1 cellular context compared by ENCODE assay signal in the genomic region with DNA sequence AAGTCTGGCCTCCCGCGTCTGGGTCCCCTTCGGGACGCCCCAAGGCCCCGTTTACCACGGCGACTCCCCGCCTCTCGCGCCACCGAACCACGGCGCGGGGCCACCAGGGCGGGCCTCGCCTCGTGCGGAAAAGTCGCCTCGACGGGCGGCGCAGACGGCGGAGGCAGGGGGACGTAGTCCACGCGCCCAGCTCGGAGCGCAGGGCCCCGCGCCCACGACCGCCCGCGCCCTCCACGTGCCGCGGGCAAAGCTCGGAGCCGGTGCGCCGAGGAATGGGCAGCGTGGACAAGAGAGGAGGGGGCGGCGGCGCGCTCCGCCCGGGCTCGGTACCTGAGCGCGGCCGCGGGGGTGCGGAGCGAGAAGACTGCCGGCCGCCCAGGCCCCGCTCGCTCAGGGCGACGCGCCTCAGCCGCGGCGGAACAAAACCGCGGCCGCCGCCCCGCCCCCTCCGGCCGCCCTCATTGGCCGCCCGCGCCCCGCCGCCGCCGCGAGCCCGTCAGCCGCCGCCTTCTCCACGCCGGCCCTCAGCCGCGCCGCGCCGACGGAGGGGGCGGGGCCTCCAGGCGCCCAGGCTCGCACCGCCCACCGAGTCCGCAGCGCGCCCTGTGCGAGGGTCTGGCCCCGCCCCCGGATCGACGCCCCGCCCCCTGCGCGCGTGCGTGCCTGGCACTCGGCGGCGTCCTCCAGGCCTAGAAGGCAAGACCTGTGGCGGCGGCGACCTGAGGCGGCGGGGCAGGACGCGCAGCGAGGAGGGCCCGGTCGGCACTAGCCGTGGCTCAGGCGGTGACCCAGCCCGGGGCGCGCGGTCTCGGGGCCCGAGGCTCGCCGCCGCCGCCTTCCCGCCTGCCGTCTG.
TF ChIP-seq lines count a peak whose summit lies in the region.

A gene with protein sequence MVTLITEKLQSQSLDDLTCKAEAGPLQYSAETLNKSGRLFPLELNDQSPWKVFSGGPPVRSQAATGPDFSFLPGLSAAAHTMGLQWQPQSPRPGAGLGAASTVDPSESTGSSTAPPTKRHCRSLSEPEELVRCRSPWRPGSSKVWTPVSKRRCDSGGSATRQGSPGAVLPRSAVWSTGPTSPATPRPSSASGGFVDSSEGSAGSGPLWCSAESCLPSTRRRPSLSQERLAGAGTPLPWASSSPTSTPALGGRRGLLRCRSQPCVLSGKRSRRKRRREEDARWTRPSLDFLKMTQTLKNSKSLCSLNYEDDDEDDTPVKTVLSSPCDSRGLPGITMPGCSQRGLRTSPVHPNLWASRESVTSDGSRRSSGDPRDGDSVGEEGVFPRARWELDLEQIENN (minus strand): TSS at position 411 of the 853 bp plus-strand sequence. CDS start 15,572 bp downstream, outside the sequence.

TF ChIP-seq in HepG2, 621 proteins besides CTCF, POLR2A, EP300 and RAD21 (continued from another document and continues in another):
- TF ChIP-seq, protein P1, sequence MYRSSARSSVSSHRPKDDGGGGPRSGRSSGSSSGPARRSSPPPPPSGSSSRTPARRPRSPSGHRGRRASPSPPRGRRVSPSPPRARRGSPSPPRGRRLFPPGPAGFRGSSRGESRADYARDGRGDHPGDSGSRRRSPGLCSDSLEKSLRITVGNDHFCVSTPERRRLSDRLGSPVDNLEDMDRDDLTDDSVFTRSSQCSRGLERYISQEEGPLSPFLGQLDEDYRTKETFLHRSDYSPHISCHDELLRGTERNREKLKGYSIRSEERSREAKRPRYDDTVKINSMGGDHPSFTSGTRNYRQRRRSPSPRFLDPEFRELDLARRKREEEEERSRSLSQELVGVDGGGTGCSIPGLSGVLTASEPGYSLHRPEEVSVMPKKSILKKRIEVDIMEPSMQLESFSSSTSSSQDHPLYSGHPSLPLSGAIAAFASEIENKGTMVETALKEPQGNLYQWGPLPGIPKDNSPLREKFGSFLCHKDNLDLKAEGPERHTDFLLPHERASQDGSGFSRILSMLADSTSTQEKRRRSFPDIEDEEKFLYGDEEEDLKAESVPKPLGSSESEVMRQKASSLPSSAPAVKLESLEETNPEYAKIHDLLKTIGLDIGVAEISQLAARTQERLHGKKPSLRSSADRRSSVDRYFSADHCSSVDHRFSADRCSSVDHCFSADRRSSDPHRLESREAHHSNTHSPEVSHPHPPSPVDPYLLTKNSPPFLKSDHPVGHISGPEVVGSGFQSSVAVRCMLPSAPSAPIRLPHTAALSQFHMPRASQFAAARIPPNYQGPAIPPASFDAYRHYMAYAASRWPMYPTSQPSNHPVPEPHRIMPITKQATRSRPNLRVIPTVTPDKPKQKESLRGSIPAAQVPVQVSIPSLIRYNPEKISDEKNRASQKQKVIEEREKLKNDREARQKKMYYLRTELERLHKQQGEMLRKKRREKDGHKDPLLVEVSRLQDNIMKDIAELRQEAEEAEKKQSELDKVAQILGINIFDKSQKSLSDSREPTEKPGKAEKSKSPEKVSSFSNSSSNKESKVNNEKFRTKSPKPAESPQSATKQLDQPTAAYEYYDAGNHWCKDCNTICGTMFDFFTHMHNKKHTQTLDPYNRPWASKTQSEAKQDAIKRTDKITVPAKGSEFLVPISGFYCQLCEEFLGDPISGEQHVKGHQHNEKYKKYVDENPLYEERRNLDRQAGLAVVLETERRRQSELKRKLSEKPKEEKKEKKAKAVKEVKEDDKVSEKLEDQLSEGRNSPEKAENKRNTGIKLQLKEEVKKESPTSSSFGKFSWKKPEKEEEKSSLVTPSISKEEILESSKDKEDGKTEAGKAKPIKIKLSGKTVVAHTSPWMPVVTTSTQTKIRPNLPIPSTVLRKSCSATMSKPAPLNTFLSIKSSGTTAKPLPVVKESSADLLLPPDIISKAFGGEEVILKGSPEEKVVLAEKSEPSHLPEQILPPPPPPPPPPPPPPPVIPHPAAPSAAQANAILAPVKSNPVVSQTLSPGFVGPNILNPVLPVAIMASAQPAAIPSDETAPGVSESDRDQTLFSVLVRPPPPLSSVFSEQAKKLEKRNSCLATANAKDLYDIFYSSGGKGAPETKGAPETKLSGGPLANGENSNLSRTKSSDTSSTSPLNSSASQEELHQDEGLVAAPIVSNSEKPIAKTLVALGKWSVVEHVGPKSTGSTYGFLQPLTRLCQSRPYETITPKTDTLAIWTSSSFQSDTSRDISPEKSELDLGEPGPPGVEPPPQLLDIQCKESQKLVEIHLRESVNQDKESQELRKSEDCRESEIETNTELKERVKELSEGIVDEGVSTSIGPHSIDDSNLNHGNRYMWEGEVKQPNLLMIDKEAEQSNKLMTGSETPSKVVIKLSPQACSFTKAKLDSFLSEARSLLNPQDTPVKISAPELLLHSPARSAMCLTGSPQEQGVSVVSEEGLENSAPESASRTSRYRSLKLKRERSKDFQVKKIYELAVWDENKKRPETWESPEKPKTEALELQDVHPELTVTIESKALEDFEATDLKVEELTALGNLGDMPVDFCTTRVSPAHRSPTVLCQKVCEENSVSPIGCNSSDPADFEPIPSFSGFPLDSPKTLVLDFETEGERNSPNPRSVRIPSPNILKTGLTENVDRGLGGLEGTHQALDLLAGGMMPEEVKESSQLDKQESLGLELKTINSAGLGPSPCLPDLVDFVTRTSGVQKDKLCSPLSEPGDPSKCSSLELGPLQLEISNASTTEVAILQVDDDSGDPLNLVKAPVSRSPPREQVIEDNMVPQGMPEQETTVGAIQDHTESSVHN (CRISPR knock-in tag; IDR thresholded peaks at IDR 0.05) = no peak
- TF ChIP-seq HIVEP1 (CRISPR knock-in tag; IDR thresholded peaks at IDR 0.05) (no peak), KLF6 (CRISPR knock-in tag; IDR thresholded peaks at IDR 0.05) (no peak), TBX2 (CRISPR knock-in tag; IDR thresholded peaks at IDR 0.05; ENCODE audit: borderline replicate concordance) (peak; percentile 31; the same call in 1 of the 2 replicates), ZNF446 (CRISPR knock-in tag; IDR thresholded peaks at IDR 0.05) (0 out of 2 replicates have a peak, but pooled peaks have one; percentile 53), ZMAT3 (CRISPR knock-in tag; conservative IDR thresholded peaks at IDR 0.05) (no peak), ZNF333 (CRISPR knock-in tag; IDR thresholded peaks at IDR 0.05; ENCODE audit: borderline replicate concordance) (no peak), SAFB2 (CRISPR knock-in tag; IDR thresholded peaks at IDR 0.05; ENCODE audit: borderline replicate concordance, low read depth) (0 out of 2 replicates have a peak, but pooled peaks have one; percentile 54), ZNF10 (CRISPR knock-in tag; IDR thresholded peaks at IDR 0.05; ENCODE audit: borderline replicate concordance, low read depth) (no peak), ZNF567 (CRISPR knock-in tag; IDR thresholded peaks at IDR 0.05; ENCODE audit: borderline replicate concordance) (no peak), ZNF839 (CRISPR knock-in tag; IDR thresholded peaks at IDR 0.05; ENCODE audit: borderline replicate concordance) (no peak), RELA (CRISPR knock-in tag; IDR thresholded peaks at IDR 0.05) (0 out of 2 replicates have a peak, but pooled peaks have one; percentile 35), RNF2 (conservative IDR thresholded peaks at IDR 0.05; ENCODE audit: low read depth) (peak; percentile 89), ZNF34 (CRISPR knock-in tag; IDR thresholded peaks at IDR 0.05; ENCODE audit: borderline replicate concordance) (no peak), ZNF552 (CRISPR knock-in tag; IDR thresholded peaks at IDR 0.05; ENCODE audit: borderline replicate concordance) (no peak), ZNF790 (CRISPR knock-in tag; IDR thresholded peaks at IDR 0.05; ENCODE audit: borderline replicate concordance) (no peak)
- TF ChIP-seq, protein P2, sequence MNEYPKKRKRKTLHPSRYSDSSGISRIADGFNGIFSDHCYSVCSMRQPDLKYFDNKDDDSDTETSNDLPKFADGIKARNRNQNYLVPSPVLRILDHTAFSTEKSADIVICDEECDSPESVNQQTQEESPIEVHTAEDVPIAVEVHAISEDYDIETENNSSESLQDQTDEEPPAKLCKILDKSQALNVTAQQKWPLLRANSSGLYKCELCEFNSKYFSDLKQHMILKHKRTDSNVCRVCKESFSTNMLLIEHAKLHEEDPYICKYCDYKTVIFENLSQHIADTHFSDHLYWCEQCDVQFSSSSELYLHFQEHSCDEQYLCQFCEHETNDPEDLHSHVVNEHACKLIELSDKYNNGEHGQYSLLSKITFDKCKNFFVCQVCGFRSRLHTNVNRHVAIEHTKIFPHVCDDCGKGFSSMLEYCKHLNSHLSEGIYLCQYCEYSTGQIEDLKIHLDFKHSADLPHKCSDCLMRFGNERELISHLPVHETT (CRISPR knock-in tag; conservative IDR thresholded peaks at IDR 0.05) = no peak; the same call in 1 of the 2 replicates
- TF ChIP-seq, protein P3, sequence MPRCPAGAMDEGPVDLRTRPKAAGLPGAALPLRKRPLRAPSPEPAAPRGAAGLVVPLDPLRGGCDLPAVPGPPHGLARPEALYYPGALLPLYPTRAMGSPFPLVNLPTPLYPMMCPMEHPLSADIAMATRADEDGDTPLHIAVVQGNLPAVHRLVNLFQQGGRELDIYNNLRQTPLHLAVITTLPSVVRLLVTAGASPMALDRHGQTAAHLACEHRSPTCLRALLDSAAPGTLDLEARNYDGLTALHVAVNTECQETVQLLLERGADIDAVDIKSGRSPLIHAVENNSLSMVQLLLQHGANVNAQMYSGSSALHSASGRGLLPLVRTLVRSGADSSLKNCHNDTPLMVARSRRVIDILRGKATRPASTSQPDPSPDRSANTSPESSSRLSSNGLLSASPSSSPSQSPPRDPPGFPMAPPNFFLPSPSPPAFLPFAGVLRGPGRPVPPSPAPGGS (CRISPR knock-in tag; IDR thresholded peaks at IDR 0.05) = peak; percentile 23; the same call in 1 of the 2 replicates
- TF ChIP-seq, protein P4, sequence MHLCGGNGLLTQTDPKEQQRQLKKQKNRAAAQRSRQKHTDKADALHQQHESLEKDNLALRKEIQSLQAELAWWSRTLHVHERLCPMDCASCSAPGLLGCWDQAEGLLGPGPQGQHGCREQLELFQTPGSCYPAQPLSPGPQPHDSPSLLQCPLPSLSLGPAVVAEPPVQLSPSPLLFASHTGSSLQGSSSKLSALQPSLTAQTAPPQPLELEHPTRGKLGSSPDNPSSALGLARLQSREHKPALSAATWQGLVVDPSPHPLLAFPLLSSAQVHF (CRISPR knock-in tag; IDR thresholded peaks at IDR 0.05) = no peak
- TF ChIP-seq, protein P5, sequence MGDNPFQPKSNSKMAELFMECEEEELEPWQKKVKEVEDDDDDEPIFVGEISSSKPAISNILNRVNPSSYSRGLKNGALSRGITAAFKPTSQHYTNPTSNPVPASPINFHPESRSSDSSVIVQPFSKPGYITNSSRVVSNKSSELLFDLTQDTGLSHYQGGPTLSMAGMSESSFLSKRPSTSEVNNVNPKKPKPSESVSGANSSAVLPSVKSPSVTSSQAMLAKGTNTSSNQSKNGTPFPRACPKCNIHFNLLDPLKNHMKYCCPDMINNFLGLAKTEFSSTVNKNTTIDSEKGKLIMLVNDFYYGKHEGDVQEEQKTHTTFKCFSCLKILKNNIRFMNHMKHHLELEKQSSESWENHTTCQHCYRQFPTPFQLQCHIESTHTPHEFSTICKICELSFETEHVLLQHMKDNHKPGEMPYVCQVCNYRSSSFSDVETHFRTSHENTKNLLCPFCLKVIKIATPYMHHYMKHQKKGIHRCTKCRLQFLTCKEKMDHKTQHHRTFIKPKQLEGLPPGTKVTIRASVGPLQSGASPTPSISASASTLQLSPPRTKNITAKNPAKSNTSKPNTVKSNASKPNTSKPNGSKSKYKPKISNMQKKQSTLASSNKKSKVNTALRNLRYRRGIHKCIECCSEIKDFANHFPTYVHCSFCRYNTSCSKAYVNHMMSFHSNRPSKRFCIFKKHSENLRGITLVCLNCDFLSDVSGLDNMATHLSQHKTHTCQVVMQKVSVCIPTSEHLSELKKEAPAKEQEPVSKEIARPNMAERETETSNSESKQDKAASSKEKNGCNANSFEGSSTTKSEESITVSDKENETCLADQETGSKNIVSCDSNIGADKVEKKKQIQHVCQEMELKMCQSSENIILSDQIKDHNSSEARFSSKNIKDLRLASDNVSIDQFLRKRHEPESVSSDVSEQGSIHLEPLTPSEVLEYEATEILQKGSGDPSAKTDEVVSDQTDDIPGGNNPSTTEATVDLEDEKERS (CRISPR knock-in tag; IDR thresholded peaks at IDR 0.05) = no peak
- TF ChIP-seq, protein P6, sequence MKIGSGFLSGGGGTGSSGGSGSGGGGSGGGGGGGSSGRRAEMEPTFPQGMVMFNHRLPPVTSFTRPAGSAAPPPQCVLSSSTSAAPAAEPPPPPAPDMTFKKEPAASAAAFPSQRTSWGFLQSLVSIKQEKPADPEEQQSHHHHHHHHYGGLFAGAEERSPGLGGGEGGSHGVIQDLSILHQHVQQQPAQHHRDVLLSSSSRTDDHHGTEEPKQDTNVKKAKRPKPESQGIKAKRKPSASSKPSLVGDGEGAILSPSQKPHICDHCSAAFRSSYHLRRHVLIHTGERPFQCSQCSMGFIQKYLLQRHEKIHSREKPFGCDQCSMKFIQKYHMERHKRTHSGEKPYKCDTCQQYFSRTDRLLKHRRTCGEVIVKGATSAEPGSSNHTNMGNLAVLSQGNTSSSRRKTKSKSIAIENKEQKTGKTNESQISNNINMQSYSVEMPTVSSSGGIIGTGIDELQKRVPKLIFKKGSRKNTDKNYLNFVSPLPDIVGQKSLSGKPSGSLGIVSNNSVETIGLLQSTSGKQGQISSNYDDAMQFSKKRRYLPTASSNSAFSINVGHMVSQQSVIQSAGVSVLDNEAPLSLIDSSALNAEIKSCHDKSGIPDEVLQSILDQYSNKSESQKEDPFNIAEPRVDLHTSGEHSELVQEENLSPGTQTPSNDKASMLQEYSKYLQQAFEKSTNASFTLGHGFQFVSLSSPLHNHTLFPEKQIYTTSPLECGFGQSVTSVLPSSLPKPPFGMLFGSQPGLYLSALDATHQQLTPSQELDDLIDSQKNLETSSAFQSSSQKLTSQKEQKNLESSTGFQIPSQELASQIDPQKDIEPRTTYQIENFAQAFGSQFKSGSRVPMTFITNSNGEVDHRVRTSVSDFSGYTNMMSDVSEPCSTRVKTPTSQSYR (CRISPR knock-in tag; IDR thresholded peaks at IDR 0.05; ENCODE audit: borderline replicate concordance) = no peak
- TF ChIP-seq, protein P7, sequence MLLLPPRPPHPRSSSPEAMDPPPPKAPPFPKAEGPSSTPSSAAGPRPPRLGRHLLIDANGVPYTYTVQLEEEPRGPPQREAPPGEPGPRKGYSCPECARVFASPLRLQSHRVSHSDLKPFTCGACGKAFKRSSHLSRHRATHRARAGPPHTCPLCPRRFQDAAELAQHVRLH (CRISPR knock-in tag; IDR thresholded peaks at IDR 0.05; ENCODE audit: borderline replicate concordance, low read depth) = no peak
